12 cellular contexts compared by ENCODE assay signal in the genomic region with DNA sequence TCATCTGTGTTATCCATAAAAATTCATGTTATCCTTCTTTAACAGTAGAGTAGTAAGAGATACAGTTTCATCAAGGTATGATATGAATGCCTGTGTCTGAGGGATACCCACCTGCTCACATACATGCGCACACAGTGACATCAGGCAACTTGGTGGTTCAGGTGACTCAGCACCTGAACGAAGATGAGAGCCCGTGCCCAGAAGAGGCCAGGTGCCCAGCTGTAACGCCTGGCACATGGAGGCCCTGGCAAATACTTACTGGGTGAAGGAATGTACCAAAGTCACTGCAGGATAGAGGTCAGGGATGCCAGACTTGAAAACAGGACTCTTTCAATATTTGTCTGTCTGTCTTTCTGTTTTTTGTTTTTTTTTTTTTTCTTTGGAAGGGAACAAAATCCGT.
"Had no signal": no experiment of that assay in that cellular context is flagged by ENCODE, and none has a peak within 500 bp of the region (broad histone marks: within the 10 kb centered on the region; RNA-seq: fewer than 3 reads in every experiment).

No MANE protein-coding gene starts in this region.

- ATAC-seq: activated naive CD4-positive, alpha-beta T cell treated with anti-CD3 and anti-CD28 coated beads, Interleukin-2, amount 50 U/mL, for 72 hours; activated T-cell treated with anti-CD3 and anti-CD28 coated beads, Interleukin-2, amount 50 U/mL, for 4 hours had no signal

- H3K9me3 ChIP-seq: transverse colon had no signal

- H3K4me3 Mint-ChIP-seq: activated T-cell treated with anti-CD3 and anti-CD28 coated beads, Interleukin-2, amount 50 U/mL, for 4 hours had no signal

- DNase-seq: activated CD4-positive, alpha-beta T cell treated with anti-CD3 and anti-CD28 coated beads, Interleukin-2, amount 50 U/mL, for 4 hours; activated CD4-positive, CD25-positive, alpha-beta regulatory T cell treated with anti-CD3 and anti-CD28 coated beads, Interleukin-2, amount 50 U/mL, for 72 hours; activated effector memory CD4-positive, alpha-beta T cell treated with anti-CD3 and anti-CD28 coated beads, Interleukin-2, amount 50 U/mL, for 16 hours; activated T-cell treated with anti-CD3 and anti-CD28 coated beads, Interleukin-2, amount 50 U/mL, for 4 hours; brain microvascular endothelial cell; dermis blood vessel endothelial cell; erythroblast; hypothalamus; posterior cingulate gyrus had no signal

- H3K9me3 Mint-ChIP-seq: activated naive CD4-positive, alpha-beta T cell treated with anti-CD3 and anti-CD28 coated beads, Interleukin-2, amount 50 U/mL, for 72 hours; activated T-cell treated with anti-CD3 and anti-CD28 coated beads, Interleukin-2, amount 50 U/mL, for 4 hours had no signal

- H3K27me3 ChIP-seq: brain microvascular endothelial cell, transverse colon had no signal

- H3K36me3 ChIP-seq: transverse colon had no signal

- H3K4me3 ChIP-seq: skin epidermis, transverse colon had no signal
